In genomic region chr2:97702731-97703470, GRCh38 we compare ENCODE assay signal across 16 cellular contexts. TPM values are rescaled to one million over a fixed set of nuclear protein-coding genes. Genes with fewer than 3 reads are reported as not detected.
DNase-seq lines count a peak whose midpoint lies in the region; ATAC-seq and TF ChIP-seq lines count a peak whose summit lies in the region.
"Had no signal": no experiment of that assay in that cellular context is flagged by ENCODE, and none has a peak within 500 bp of the region (broad histone marks: within the 10 kb centered on the region; RNA-seq: fewer than 3 reads in every experiment).

No MANE protein-coding gene starts in this region.

- ATAC-seq in Right ventricle myocardium superior (ENCODE audit: poor library complexity): no peak
- no peak for ATAC-seq in left lobe of liver
- no peak for ATAC-seq in HG02798 (IDR thresholded peaks at IDR 0.05; ENCODE audit: poor library complexity, unreplicated experiment)
- no peak for ATAC-seq in HG02840 (IDR thresholded peaks at IDR 0.05; ENCODE audit: low FRiP score, unreplicated experiment)
- no peak for ATAC-seq in GM21576 (IDR thresholded peaks at IDR 0.05; ENCODE audit: unreplicated experiment)

- DNase-seq in right atrium auricular region (ENCODE audit: low spot score) (peak; percentile 38), Right ventricle myocardium superior (no peak), left lobe of liver (ENCODE audit: low spot score) (peak; percentile 18), type B pancreatic cell (ENCODE audit: extremely low spot score, unreplicated experiment) (peak; percentile 34)
- DNase-seq: 8988T; ACHN; Caco-2; CD8-positive, alpha-beta memory T cell; DND-41; GF-D8; GM23248 had no signal

- H3K9me2 ChIP-seq in Loucy (replicated peaks; ENCODE audit: low read depth, low read length): no peaks in the 10 kb centered on the region

- H3K27me3 ChIP-seq in right atrium auricular region: no peaks in the 10 kb centered on the region
- no peaks in the 10 kb centered on the region for H3K27me3 ChIP-seq in Loucy (ENCODE audit: insufficient read depth, low read length, poor library complexity, severe bottlenecking)

- no peaks in the 10 kb centered on the region for H3K36me3 Mint-ChIP-seq in type B pancreatic cell
- H3K36me3 Mint-ChIP-seq: CD8-positive, alpha-beta memory T cell had no signal

- H3F3A ChIP-seq in Loucy (ENCODE audit: low read depth): no peaks in the 10 kb centered on the region

- H3K9ac ChIP-seq in Loucy (ENCODE audit: low read depth, low read length, poor library complexity, severe bottlenecking): peak overlapping the region; percentile 8
- H3K9ac ChIP-seq: GM23248 had no signal

- H4K20me1 ChIP-seq in Loucy (ENCODE audit: insufficient read depth, low read length, poor library complexity, severe bottlenecking): no peaks in the 10 kb centered on the region

- no peak overlapping the region for H3K27ac ChIP-seq in right atrium auricular region
- H3K27ac ChIP-seq: GM23248 had no signal

- H3K79me2 ChIP-seq in Loucy (ENCODE audit: insufficient read depth, low read length): no peaks in the 10 kb centered on the region

- H3K9me3 Mint-ChIP-seq in type B pancreatic cell: no peaks in the 10 kb centered on the region
- H3K9me3 Mint-ChIP-seq: CD8-positive, alpha-beta memory T cell had no signal

- intact Hi-C loops in Right ventricle myocardium superior (cut with DNase I): loop anchor here (10.0 kb wide), 1 partner anchor 682 kb away; no protein-coding TSS in a partner anchor

- H3K27ac Mint-ChIP-seq in type B pancreatic cell: no peak overlapping the region
- H3K27ac Mint-ChIP-seq: B cell; CD8-positive, alpha-beta memory T cell had no signal

- H3K36me3 ChIP-seq in right atrium auricular region (no peaks in the 10 kb centered on the region), Loucy (ENCODE audit: insufficient read depth, low read length) (no peaks in the 10 kb centered on the region)

- H3K9me3 ChIP-seq in right atrium auricular region (no peaks in the 10 kb centered on the region), Loucy (ENCODE audit: insufficient read depth, low read depth, low read length) (no peaks in the 10 kb centered on the region)
- H3K9me3 ChIP-seq: Caco-2 had no signal

- no peak overlapping the region for H3K4me2 ChIP-seq in Loucy (ENCODE audit: low read depth, low read length, poor library complexity, severe bottlenecking)

- no peaks in the 10 kb centered on the region for H3K27me3 Mint-ChIP-seq in type B pancreatic cell
- H3K27me3 Mint-ChIP-seq: B cell had no signal

- H2AFZ ChIP-seq in Loucy (ENCODE audit: low read length): no peak overlapping the region
- H2AFZ ChIP-seq: GM23248 had no signal

- peaks cover 19% of the 10 kb centered on the region for H3K4me1 Mint-ChIP-seq in type B pancreatic cell (ENCODE audit: unreplicated experiment)
- H3K4me1 Mint-ChIP-seq: B cell had no signal

- TF ChIP-seq CTCF in right atrium auricular region (IDR thresholded peaks at IDR 0.05) (no peak), Loucy (conservative IDR thresholded peaks at IDR 0.05; ENCODE audit: low read length) (no peak), type B pancreatic cell (conservative IDR thresholded peaks at IDR 0.05) (no peak)

- H3K4me1 ChIP-seq in right atrium auricular region (no peaks in the 10 kb centered on the region), Loucy (ENCODE audit: insufficient read depth, low read length, poor library complexity, severe bottlenecking) (peaks cover 29% of the 10 kb centered on the region)

- no peak overlapping the region for H3K4me3 Mint-ChIP-seq in type B pancreatic cell
- H3K4me3 Mint-ChIP-seq: B cell; CD8-positive, alpha-beta memory T cell had no signal

- H3K4me3 ChIP-seq in right atrium auricular region (no peak overlapping the region), Loucy (ENCODE audit: low read length, poor library complexity, severe bottlenecking) (no peak overlapping the region)
- H3K4me3 ChIP-seq: GM23248 had no signal

RNA-seq across cellular contexts. Expression of gene ZAP70, which starts 10.5 kb away (rescaled TPM):
- total RNA-seq in right atrium auricular region (1 to 10 TPM in 1 of 2 donors, under 1 TPM in 1; 0.86 to 1.4 TPM), Right ventricle myocardium superior (0.70 TPM), left lobe of liver (1.5 TPM), type B pancreatic cell (ENCODE audit: low replicate concordance) (1.2 and 2.5 TPM in 2 replicates)
- total RNA-seq: GM23248 had no signal

RNA-seq across cellular contexts. Expression of gene C2orf92, which starts 33.4 kb away (rescaled TPM):
- 1 to 10 TPM; 3.0 to 3.1 TPM for total RNA-seq in right atrium auricular region
- total RNA-seq in Right ventricle myocardium superior: 1.2 TPM
- total RNA-seq in left lobe of liver: 11.7 TPM
- total RNA-seq in type B pancreatic cell (ENCODE audit: low replicate concordance): 9.0 and 11.5 TPM in 2 replicates

RNA-seq across cellular contexts. Expression of gene ACTR1B, which starts 39.1 kb away (rescaled TPM):
- total RNA-seq in right atrium auricular region: 10 to 100 TPM; 40.8 to 71.5 TPM
- 54.5 TPM for total RNA-seq in Right ventricle myocardium superior
- total RNA-seq in left lobe of liver: 38.9 TPM
- total RNA-seq in type B pancreatic cell (ENCODE audit: low replicate concordance): 59.5 and 69.0 TPM in 2 replicates

RNA-seq across cellular contexts. Expression of gene COX5B, which starts 57.0 kb away (rescaled TPM):
- 1,000 to 10,000 TPM; 1,312 to 1,415 TPM for total RNA-seq in right atrium auricular region
- total RNA-seq in Right ventricle myocardium superior: 1,337 TPM
- total RNA-seq in left lobe of liver: 215 TPM
- 244 and 332 TPM in 2 replicates for total RNA-seq in type B pancreatic cell (ENCODE audit: low replicate concordance)
